Comparison of ENCODE assay signal across 8 cellular contexts in genomic region chr17:80034977-80035686, GRCh38. TPM values are rescaled to one million over a fixed set of nuclear protein-coding genes. Genes with fewer than 3 reads are reported as not detected.
DNase-seq lines count a peak whose midpoint lies in the region; FAIRE-seq and TF ChIP-seq lines count a peak whose summit lies in the region.

No MANE protein-coding gene starts in this region.

- no peaks in the 10 kb centered on the region for H3K9me3 ChIP-seq in A673 (ENCODE audit: low read depth, low read length, poor library complexity, severe bottlenecking)
- H3K9me3 ChIP-seq in adipocyte (ENCODE audit: control insufficient read depth, low read length), result no peaks in the 10 kb centered on the region
- no peaks in the 10 kb centered on the region for H3K9me3 ChIP-seq in iPS DF 6.9 (ENCODE audit: control insufficient read depth, insufficient read depth, low read length)
- no peaks in the 10 kb centered on the region for H3K9me3 ChIP-seq in spleen

- H3K9ac ChIP-seq in adipocyte (ENCODE audit: low read length), result peak overlapping the region; percentile 98

- no peaks in the 10 kb centered on the region for H3K36me3 ChIP-seq in A673 (ENCODE audit: insufficient read depth, low read length, poor library complexity, severe bottlenecking)
- H3K36me3 ChIP-seq in adipocyte (ENCODE audit: control insufficient read depth, insufficient read depth, low read length, severe bottlenecking), result peaks cover 6% of the 10 kb centered on the region
- peaks cover 3% of the 10 kb centered on the region; the same call in 1 of the 2 replicates for H3K36me3 ChIP-seq in iPS DF 6.9 (ENCODE audit: control insufficient read depth, insufficient read depth, low read length)
- H3K36me3 ChIP-seq in spleen, result no peaks in the 10 kb centered on the region

- intact Hi-C loops in A673 (cut with micrococcal nuclease; ENCODE audit: unreplicated experiment) (no loop called here), spleen (cut with DNase I; ENCODE audit: low total_unique reads) (no loop called here)

- TF ChIP-seq CTCF in A673 (conservative IDR thresholded peaks at IDR 0.05; ENCODE audit: low read depth, low read length), result no peak
- no peak for TF ChIP-seq CTCF in spleen (IDR thresholded peaks at IDR 0.05 in 8 of 11, conservative IDR thresholded peaks at IDR 0.05 in 3 of 11)

- H3K4me3 ChIP-seq in A673 (ENCODE audit: low read depth, low read length, poor library complexity, severe bottlenecking), result peak overlapping the region; percentile 85
- peak overlapping the region; percentile 95 for H3K4me3 ChIP-seq in adipocyte (ENCODE audit: low read length)
- peak overlapping the region; percentile 71; the same call in 1 of the 2 replicates for H3K4me3 ChIP-seq in iPS DF 6.9 (ENCODE audit: low read length)
- peak overlapping the region; percentile 58 to 88 (median 77) for H3K4me3 ChIP-seq in spleen

- no TSS peak for BruUV-seq in A673 (replicated peaks; lab: Mats Ljungman, UMichigan)

- POLR2A ChIA-PET in A673 (lab: Charles Lee; ENCODE audit: low non-redundant PET), result no interaction called here

- CTCF ChIA-PET in A673 (lab: Charles Lee), result interaction anchor here (0.7 kb wide), 3 partner anchors 34 to 506 kb away, joined by 3 to 5 read pairs (median 4); no protein-coding TSS in a partner anchor

- TF ChIP-seq POLR2A in spleen (IDR thresholded peaks at IDR 0.05), result no peak

- FAIRE-seq in RCC 7860 (lab: Jason Lieb, UNC), result no peak

- DNase-seq in A673 (ENCODE audit: low spot score) (peak; percentile 54), GM19238 (ENCODE audit: insufficient read length, low spot score) (peak; percentile 41), RPMI7951 (ENCODE audit: low read depth) (peak; percentile 25), adipocyte (ENCODE audit: low read depth) (peak; percentile 70), iPS DF 6.9 (ENCODE audit: low read depth, low spot score) (no peak), spleen (peak; percentile 87), NCI-H128 (lab: John Stamatoyannopoulos, UW; ENCODE audit: unreplicated experiment) (no peak), RCC 7860 (ENCODE audit: low spot score) (no peak)

- H3K27me3 ChIP-seq in A673 (replicated peaks; ENCODE audit: insufficient read depth, low read depth, low read length, poor library complexity) (no peaks in the 10 kb centered on the region), adipocyte (replicated peaks; ENCODE audit: control insufficient read depth, insufficient read depth, low read length) (no peaks in the 10 kb centered on the region), iPS DF 6.9 (ENCODE audit: control insufficient read depth, insufficient read depth, low read length) (no peaks in the 10 kb centered on the region), spleen (replicated peaks in 1 of 7) (peaks cover 0 to 24% (median 0%) of the 10 kb centered on the region in 7 donors)

- peak overlapping the region; percentile 77 for H3K27ac ChIP-seq in A673 (ENCODE audit: low read depth, low read length, poor library complexity, severe bottlenecking)
- no peak overlapping the region for H3K27ac ChIP-seq in iPS DF 6.9 (ENCODE audit: low read length)
- H3K27ac ChIP-seq in spleen, result peak overlapping the region; percentile 10 to 87 (median 76)

- peaks cover 5% of the 10 kb centered on the region for H3K4me1 ChIP-seq in A673 (ENCODE audit: insufficient read depth, low read length, poor library complexity, severe bottlenecking)
- peaks cover 45% of the 10 kb centered on the region for H3K4me1 ChIP-seq in adipocyte (ENCODE audit: control insufficient read depth, insufficient read depth, low read length)
- peaks cover 2% of the 10 kb centered on the region; the same call in 1 of the 2 replicates for H3K4me1 ChIP-seq in iPS DF 6.9 (ENCODE audit: control insufficient read depth, insufficient read depth, low read length)
- peaks cover 0 to 38% (median 20%) of the 10 kb centered on the region in 6 donors for H3K4me1 ChIP-seq in spleen

- no CpG with 5 or more reads among the region's 50 CpGs for WGBS in iPS DF 6.9 (ENCODE audit: insufficient coverage, insufficient read length)
- 0 to 2% (median 1%) methylated on average over 18 to 50 of the region's 50 CpGs for WGBS in spleen, 5 donors

RNA-seq across cellular contexts. Expression of gene TBC1D16, which starts 0.5 kb away (rescaled TPM):
- total RNA-seq in A673 (2021) (49.1 and 54.7 TPM in 2 replicates), spleen (10 to 100 TPM in 6 of 7 donors, 1 to 10 TPM in 1; 5.6 to 33.6 (median 25.5) TPM)
- 8.9 and 10.7 TPM in 2 replicates for total RNA-seq in RPMI7951 (2014; rRNA removed; shearing (Covaris generic))
- 1 to 10 TPM; 1.3 to 5.4 (median 3.0) TPM for polyA plus RNA-seq in spleen

RNA-seq across cellular contexts. Expression of gene CCDC40, which starts 1.3 kb away (rescaled TPM):
- 3.5 and 6.4 TPM in 2 replicates for total RNA-seq in A673 (2021)
- 1.3 and 1.6 TPM in 2 replicates for total RNA-seq in RPMI7951 (2014; rRNA removed; shearing (Covaris generic))
- 1 to 10 TPM; 1.2 to 8.3 (median 3.8) TPM for total RNA-seq in spleen
- under 1 TPM; 0.30 to 0.70 (median 0.64) TPM for polyA plus RNA-seq in spleen

Comparison
In these comparisons a context has a peak if more than half of its experiments do, and no peak if none do; other contexts are left out.
1. DNase-seq: peak in A673 (single experiment), GM19238 (single experiment), RPMI7951 (single experiment), adipocyte (single experiment) and spleen (single experiment); none in iPS DF 6.9 (single experiment), NCI-H128 (single experiment) and RCC 7860 (single experiment).
2. Peak in every context shown above with its lines, with median percentiles within 50 percentile points of each other: H3K4me3 ChIP-seq.